Comparison of ENCODE assay signal across 9 cellular contexts in genomic region chr12:117854339-117855012, GRCh38.
DNase-seq lines count a peak whose midpoint lies in the region; ATAC-seq and TF ChIP-seq lines count a peak whose summit lies in the region.
"Had no signal": no experiment of that assay in that cellular context is flagged by ENCODE, and none has a peak within 500 bp of the region (broad histone marks: within the 10 kb centered on the region; RNA-seq: fewer than 3 reads in every experiment).

No MANE protein-coding gene starts in this region.

- WGBS in heart left ventricle, 4 donors, result 41 to 48% (median 46%) methylated on average over 6 of the region's 6 CpGs
- 48% methylated on average over 6 of the region's 6 CpGs for WGBS in right cardiac atrium

- peaks cover 5% of the 10 kb centered on the region for H3K9me3 Mint-ChIP-seq in T-helper 2 cell treated with Interferon-gamma antibody and Interleukin-4, amounts not matched to agents 5 μg/mL and 100 μg/mL, for 36 hours

- no peak for TF ChIP-seq POLR2A in heart left ventricle (IDR thresholded peaks at IDR 0.05)

- H3K9me3 ChIP-seq in heart left ventricle, result peaks cover 0 to 8% (median 0%) of the 10 kb centered on the region in 12 donors
- H3K9me3 ChIP-seq in right cardiac atrium (ENCODE audit: control insufficient read depth, low read length), result no peaks in the 10 kb centered on the region

- H3K27me3 Mint-ChIP-seq in T-helper 2 cell treated with Interferon-gamma antibody and Interleukin-4, amounts not matched to agents 5 μg/mL and 100 μg/mL, for 36 hours (ENCODE audit: low read depth), result no peaks in the 10 kb centered on the region

- peaks cover 0 to 26% (median 0%) of the 10 kb centered on the region in 9 donors for H3K27me3 ChIP-seq in heart left ventricle
- no peaks in the 10 kb centered on the region for H3K27me3 ChIP-seq in right cardiac atrium (ENCODE audit: control insufficient read depth, insufficient read depth)

- intact Hi-C loops in heart left ventricle (cut with DNase I), result loop anchor here in 2 of 10 donors (5.0 kb wide), 1 partner anchor 642 kb away; no protein-coding TSS in a partner anchor
- intact Hi-C loops in right cardiac atrium (cut with DNase I), result no loop called here

- DNase-seq in heart left ventricle (no peak), right cardiac atrium (no peak), NAMALWA (ENCODE audit: low spot score) (peak; percentile 79), occipital lobe (lab: John Stamatoyannopoulos, UW) (peak; percentile 13)
- DNase-seq in T-helper 2 cell treated with Interferon-gamma antibody and Interleukin-4, amounts not matched to agents 5 μg/mL and 100 μg/mL, for 36 hours (ENCODE audit: low spot score), result peak; percentile 25
- peak; percentile 11 for DNase-seq in effector CD4-positive, alpha-beta T cell

- H3K4me3 Mint-ChIP-seq in T-helper 2 cell treated with Interferon-gamma antibody and Interleukin-4, amounts not matched to agents 5 μg/mL and 100 μg/mL, for 36 hours, result no peak overlapping the region
- H3K4me3 Mint-ChIP-seq: stimulated activated naive CD8-positive, alpha-beta T cell treated with anti-CD3 and anti-CD28 coated beads, Interleukin-15, Interleukin-2, amounts not matched to agents 100 ng/mL and 50 ng/mL, for 24 hours had no signal

- TF ChIP-seq CTCF in heart left ventricle (IDR thresholded peaks at IDR 0.05), result peak in 9 of 12 donors; percentile 12 to 54 (median 42)

- no peak overlapping the region for H3K4me3 ChIP-seq in heart left ventricle
- no peak overlapping the region for H3K4me3 ChIP-seq in right cardiac atrium (ENCODE audit: low read length)

- no peaks in the 10 kb centered on the region for H3K4me1 ChIP-seq in heart left ventricle
- no peaks in the 10 kb centered on the region for H3K4me1 ChIP-seq in right cardiac atrium (ENCODE audit: control insufficient read depth, insufficient read depth, low read length)

- no peaks in the 10 kb centered on the region for H3K36me3 ChIP-seq in heart left ventricle

- H3K27ac ChIP-seq in heart left ventricle (no peak overlapping the region), right cardiac atrium (ENCODE audit: low read length) (no peak overlapping the region)

- H3K36me3 Mint-ChIP-seq in T-helper 2 cell treated with Interferon-gamma antibody and Interleukin-4, amounts not matched to agents 5 μg/mL and 100 μg/mL, for 36 hours (ENCODE audit: low read depth), result no peaks in the 10 kb centered on the region

- H3K27ac Mint-ChIP-seq in T-helper 2 cell treated with Interferon-gamma antibody and Interleukin-4, amounts not matched to agents 5 μg/mL and 100 μg/mL, for 36 hours, result no peak overlapping the region
- H3K27ac Mint-ChIP-seq: stimulated activated naive CD8-positive, alpha-beta T cell treated with anti-CD3 and anti-CD28 coated beads, Interleukin-15, Interleukin-2, amounts not matched to agents 100 ng/mL and 50 ng/mL, for 24 hours had no signal

- H3K4me1 Mint-ChIP-seq in T-helper 2 cell treated with Interferon-gamma antibody and Interleukin-4, amounts not matched to agents 5 μg/mL and 100 μg/mL, for 36 hours (ENCODE audit: low read depth), result peaks cover 2% of the 10 kb centered on the region

- ATAC-seq in heart left ventricle, result peak in 1 of 4 donors; percentile 44
- ATAC-seq in right cardiac atrium, result no peak
- no peak for ATAC-seq in GM21528 (IDR thresholded peaks at IDR 0.05; ENCODE audit: low FRiP score, unreplicated experiment)
- no peak for ATAC-seq in HG03342 (IDR thresholded peaks at IDR 0.05; ENCODE audit: unreplicated experiment)

Comparison
In these comparisons a context has a peak if more than half of its experiments do, and no peak if none do; other contexts are left out.
1. DNase-seq: peak in NAMALWA (single experiment), T-helper 2 cell treated with Interferon-gamma antibody and Interleukin-4, amounts not matched to agents 5 μg/mL and 100 μg/mL, for 36 hours (single experiment), effector CD4-positive, alpha-beta T cell (single experiment) and occipital lobe (single experiment); none in heart left ventricle (0 of 5) and right cardiac atrium (0 of 3).